24 cellular contexts compared by ENCODE assay signal in genomic region chrX:15221321-15221720, GRCh38.
"Had no signal": no experiment of that assay in that cellular context is flagged by ENCODE, and none has a peak within 500 bp of the region (broad histone marks: within the 10 kb centered on the region; RNA-seq: fewer than 3 reads in every experiment).

No MANE protein-coding gene starts in this region.

- H3K79me2 ChIP-seq: parathyroid adenoma had no signal

- H3K4me1 ChIP-seq: esophagus muscularis mucosa, gastrocnemius medialis, heart right ventricle, left ventricle myocardium inferior, lower lobe of right lung, parathyroid adenoma, prostate gland, right lobe of liver, spleen, stomach had no signal

- H2AFZ ChIP-seq: parathyroid adenoma had no signal

- H3K9ac ChIP-seq: parathyroid adenoma had no signal

- H3K4me3 ChIP-seq: esophagus muscularis mucosa, gastrocnemius medialis, heart right ventricle, left ventricle myocardium inferior, lower lobe of right lung, prostate gland, right lobe of liver, spleen, stomach, thoracic aorta had no signal

- H3K27me3 ChIP-seq: esophagus muscularis mucosa, right lobe of liver had no signal

- H3K36me3 ChIP-seq: esophagus muscularis mucosa, gastrocnemius medialis, heart right ventricle, left ventricle myocardium inferior, lower lobe of right lung, prostate gland, right lobe of liver, spleen, stomach, thoracic aorta had no signal

- ATAC-seq: effector memory CD8-positive, alpha-beta T cell; gastrocnemius medialis; heart right ventricle; left cardiac atrium; lower lobe of right lung; naive thymus-derived CD4-positive, alpha-beta T cell; right lobe of liver; stimulated activated naive B cell treated with anti-CD40 and anti-IgM and Interleukin-4, amounts not matched to agents 10 μg/mL and 1 μg/mL and 100 μg/mL, for 72 hours had no signal

- H3K27ac ChIP-seq: epithelial cell of prostate, esophagus muscularis mucosa, gastrocnemius medialis, heart right ventricle, left ventricle myocardium inferior, lower lobe of right lung, parathyroid adenoma, prostate gland, right lobe of liver, spleen, stomach, thoracic aorta had no signal

- DNase-seq: effector memory CD8-positive, alpha-beta T cell; gastrocnemius medialis; heart right ventricle; left cardiac atrium; left ventricle myocardium inferior; lower lobe of right lung; mesenchymal stem cell; naive thymus-derived CD4-positive, alpha-beta T cell; nephron progenitor cell; retina; right lobe of liver; spleen; stimulated activated CD4-positive, alpha-beta T cell treated with anti-CD3 and anti-CD28 coated beads, Interleukin-15, amount 100 ng/mL, for 24 hours; stimulated activated CD4-positive, alpha-beta T cell treated with anti-CD3 and anti-CD28 coated beads, Interleukin-1b, Interleukin-23, amount 100 ng/mL, for 48 hours; stimulated activated CD4-positive, alpha-beta T cell treated with anti-CD3 and anti-CD28 coated beads, Interleukin-4, amount 100 ng/mL, for 4 hours; stimulated activated naive B cell treated with anti-CD40 and anti-IgM and Interleukin-4, amounts not matched to agents 10 μg/mL and 1 μg/mL and 100 μg/mL, for 72 hours; stomach; substantia nigra; trophoblast cell had no signal

- H3K9me3 ChIP-seq: esophagus muscularis mucosa, gastrocnemius medialis, heart right ventricle, left ventricle myocardium inferior, lower lobe of right lung, prostate gland, right lobe of liver, spleen, stomach, thoracic aorta had no signal
